Comparison of ENCODE assay signal across 28 cellular contexts in the genomic region with DNA sequence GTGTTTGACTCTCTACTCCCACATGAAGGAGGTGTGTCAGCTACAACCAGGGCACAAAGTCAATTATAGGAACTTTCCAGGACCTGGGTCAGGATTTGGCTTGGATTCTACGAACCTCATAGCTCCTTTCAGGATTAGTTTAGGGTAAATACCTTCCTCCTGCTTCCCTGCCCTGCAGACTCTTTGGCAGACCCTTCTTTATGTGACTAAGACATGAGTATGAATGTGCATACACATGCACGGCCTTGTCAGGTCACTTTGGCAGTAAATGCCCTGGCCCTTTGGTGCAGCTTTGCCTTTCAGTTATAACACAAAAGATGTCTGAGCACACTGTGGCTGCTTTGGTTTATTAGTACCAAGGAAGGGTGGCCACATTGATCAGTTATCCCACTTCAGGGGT.
"Had no signal": no experiment of that assay in that cellular context is flagged by ENCODE, and none has a peak within 500 bp of the region (broad histone marks: within the 10 kb centered on the region; RNA-seq: fewer than 3 reads in every experiment).

No MANE protein-coding gene starts in this region.

- H3K4me1 Mint-ChIP-seq: mesothelial cell of epicardium; naive B cell; neural crest cell; stimulated activated memory B cell treated with anti-CD40 and anti-IgM and Interleukin-4, amounts not matched to agents 10 μg/mL and 1 μg/mL and 100 μg/mL, for 72 hours; stimulated activated naive CD8-positive, alpha-beta T cell treated with anti-CD3 and anti-CD28 coated beads, Interleukin-15, amount 100 ng/mL, for 72 hours had no signal

- DNase-seq: hypothalamus; islet precursor cell; left ventricle myocardium inferior; mesendoderm; naive B cell; nucleus accumbens; pancreas; posterior cingulate gyrus; retina; sigmoid colon; small intestine; stimulated activated CD4-positive, alpha-beta T cell treated with anti-CD3 and anti-CD28 coated beads, Interleukin-1b, Interleukin-23, amount 100 ng/mL, for 48 hours; stimulated activated CD4-positive, alpha-beta T cell treated with anti-CD3 and anti-CD28 coated beads, Interleukin-2, amount 100 ng/mL, for 48 hours; stimulated activated CD4-positive, alpha-beta T cell treated with anti-CD3 and anti-CD28 coated beads, Interleukin-4, amount 100 ng/mL, for 4 hours; stimulated activated CD8-positive, alpha-beta memory T cell treated with anti-CD3 and anti-CD28 coated beads, Interleukin-4, amount 100 ng/mL, for 48 hours; stimulated activated naive CD4-positive, alpha-beta T cell treated with Interleukin-2 at 50 U/mL for 16 hours; stimulated activated naive CD8-positive, alpha-beta T cell treated with anti-CD3 and anti-CD28 coated beads, Interleukin-15, amount 100 ng/mL, for 72 hours; substantia nigra; uterus had no signal

- H3K9me3 ChIP-seq: pancreas, prostate gland, sigmoid colon, uterus had no signal

- H3K36me3 ChIP-seq: uterus had no signal

- H3K9me3 Mint-ChIP-seq: type B pancreatic cell had no signal

- H3K27me3 ChIP-seq: pancreas, sigmoid colon, tibial nerve, uterus had no signal

- H3K4me1 ChIP-seq: prostate gland, sigmoid colon, tibial nerve, uterus had no signal

- H3K27ac Mint-ChIP-seq: mesothelial cell of epicardium; nephron; stimulated activated memory B cell treated with anti-CD40 and anti-IgM and Interleukin-4, amounts not matched to agents 10 μg/mL and 1 μg/mL and 100 μg/mL, for 72 hours; stimulated activated naive CD8-positive, alpha-beta T cell treated with anti-CD3 and anti-CD28 coated beads, Interleukin-15, amount 100 ng/mL, for 72 hours; type B pancreatic cell had no signal

- H3K4me3 ChIP-seq: left ventricle myocardium inferior, lung, pancreas, prostate gland, sigmoid colon, tibial nerve, uterus had no signal

- H3K4me3 Mint-ChIP-seq: mesothelial cell of epicardium; naive B cell; nephron; neural crest cell; stimulated activated memory B cell treated with anti-CD40 and anti-IgM and Interleukin-4, amounts not matched to agents 10 μg/mL and 1 μg/mL and 100 μg/mL, for 72 hours; stimulated activated naive CD8-positive, alpha-beta T cell treated with anti-CD3 and anti-CD28 coated beads, Interleukin-15, amount 100 ng/mL, for 72 hours; type B pancreatic cell had no signal

- H3K27ac ChIP-seq: left ventricle myocardium inferior, pancreas, prostate gland, sigmoid colon, tibial nerve, uterus had no signal

- ATAC-seq: pancreas; right cardiac atrium; stimulated activated memory B cell treated with anti-CD40 and anti-IgM and Interleukin-4, amounts not matched to agents 10 μg/mL and 1 μg/mL and 100 μg/mL, for 72 hours; stimulated activated naive CD8-positive, alpha-beta T cell treated with anti-CD3 and anti-CD28 coated beads, Interleukin-15, amount 100 ng/mL, for 72 hours had no signal

- H3K27me3 Mint-ChIP-seq: naive B cell; stimulated activated memory B cell treated with anti-CD40 and anti-IgM and Interleukin-4, amounts not matched to agents 10 μg/mL and 1 μg/mL and 100 μg/mL, for 72 hours; stimulated activated naive CD8-positive, alpha-beta T cell treated with anti-CD3 and anti-CD28 coated beads, Interleukin-15, amount 100 ng/mL, for 72 hours; type B pancreatic cell had no signal
